In the genomic region with DNA sequence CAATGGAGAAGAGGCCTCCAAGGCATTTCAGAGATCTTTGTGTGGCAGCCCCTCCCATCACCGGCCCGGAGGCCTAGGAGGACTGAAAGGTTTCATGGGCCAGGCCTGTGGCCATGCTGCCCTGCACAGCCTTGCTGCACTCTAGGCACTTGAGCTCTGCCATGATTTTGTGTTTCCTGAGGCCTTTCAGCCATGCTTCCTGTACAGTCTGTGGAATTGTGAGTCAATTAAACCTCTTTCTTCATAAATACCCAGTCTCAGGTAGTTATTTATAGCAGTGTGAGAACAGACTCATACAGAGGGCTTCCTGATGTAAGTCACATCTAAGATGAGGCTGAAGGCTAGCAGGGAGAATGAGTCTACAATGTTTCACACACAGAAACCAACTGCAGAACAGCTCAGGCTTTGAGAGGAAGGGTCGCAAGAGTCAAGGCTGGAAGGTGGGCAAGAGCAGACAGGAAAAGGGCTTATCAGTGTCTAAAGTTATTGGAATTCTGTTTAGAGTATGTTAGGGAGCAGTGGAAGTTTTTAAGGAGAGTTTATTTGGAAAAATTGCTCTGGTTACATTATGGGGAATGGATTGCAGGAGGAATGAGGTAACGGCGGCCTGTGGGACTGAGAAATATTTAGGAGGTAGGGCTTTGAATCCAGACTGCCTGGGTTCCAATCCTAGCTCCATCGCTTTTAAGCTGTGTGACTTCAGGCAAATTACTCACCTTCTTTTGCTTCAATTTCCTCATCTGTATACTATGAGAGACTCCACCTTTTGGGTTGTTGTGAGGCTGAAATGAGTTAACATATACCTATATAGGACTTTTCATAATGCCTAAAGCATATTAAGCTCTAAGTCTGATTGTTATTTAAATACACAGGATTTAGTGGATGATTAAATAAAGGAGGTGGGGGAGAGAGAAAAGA, we compare ENCODE assay signal across 1 cellular context.
TF ChIP-seq lines count a peak whose summit lies in the region.

No MANE protein-coding gene starts in this region.

TF ChIP-seq in GM23338, 12 proteins besides CTCF, POLR2A, EP300 and RAD21 (continued from another document):
- TF ChIP-seq, protein P1, sequence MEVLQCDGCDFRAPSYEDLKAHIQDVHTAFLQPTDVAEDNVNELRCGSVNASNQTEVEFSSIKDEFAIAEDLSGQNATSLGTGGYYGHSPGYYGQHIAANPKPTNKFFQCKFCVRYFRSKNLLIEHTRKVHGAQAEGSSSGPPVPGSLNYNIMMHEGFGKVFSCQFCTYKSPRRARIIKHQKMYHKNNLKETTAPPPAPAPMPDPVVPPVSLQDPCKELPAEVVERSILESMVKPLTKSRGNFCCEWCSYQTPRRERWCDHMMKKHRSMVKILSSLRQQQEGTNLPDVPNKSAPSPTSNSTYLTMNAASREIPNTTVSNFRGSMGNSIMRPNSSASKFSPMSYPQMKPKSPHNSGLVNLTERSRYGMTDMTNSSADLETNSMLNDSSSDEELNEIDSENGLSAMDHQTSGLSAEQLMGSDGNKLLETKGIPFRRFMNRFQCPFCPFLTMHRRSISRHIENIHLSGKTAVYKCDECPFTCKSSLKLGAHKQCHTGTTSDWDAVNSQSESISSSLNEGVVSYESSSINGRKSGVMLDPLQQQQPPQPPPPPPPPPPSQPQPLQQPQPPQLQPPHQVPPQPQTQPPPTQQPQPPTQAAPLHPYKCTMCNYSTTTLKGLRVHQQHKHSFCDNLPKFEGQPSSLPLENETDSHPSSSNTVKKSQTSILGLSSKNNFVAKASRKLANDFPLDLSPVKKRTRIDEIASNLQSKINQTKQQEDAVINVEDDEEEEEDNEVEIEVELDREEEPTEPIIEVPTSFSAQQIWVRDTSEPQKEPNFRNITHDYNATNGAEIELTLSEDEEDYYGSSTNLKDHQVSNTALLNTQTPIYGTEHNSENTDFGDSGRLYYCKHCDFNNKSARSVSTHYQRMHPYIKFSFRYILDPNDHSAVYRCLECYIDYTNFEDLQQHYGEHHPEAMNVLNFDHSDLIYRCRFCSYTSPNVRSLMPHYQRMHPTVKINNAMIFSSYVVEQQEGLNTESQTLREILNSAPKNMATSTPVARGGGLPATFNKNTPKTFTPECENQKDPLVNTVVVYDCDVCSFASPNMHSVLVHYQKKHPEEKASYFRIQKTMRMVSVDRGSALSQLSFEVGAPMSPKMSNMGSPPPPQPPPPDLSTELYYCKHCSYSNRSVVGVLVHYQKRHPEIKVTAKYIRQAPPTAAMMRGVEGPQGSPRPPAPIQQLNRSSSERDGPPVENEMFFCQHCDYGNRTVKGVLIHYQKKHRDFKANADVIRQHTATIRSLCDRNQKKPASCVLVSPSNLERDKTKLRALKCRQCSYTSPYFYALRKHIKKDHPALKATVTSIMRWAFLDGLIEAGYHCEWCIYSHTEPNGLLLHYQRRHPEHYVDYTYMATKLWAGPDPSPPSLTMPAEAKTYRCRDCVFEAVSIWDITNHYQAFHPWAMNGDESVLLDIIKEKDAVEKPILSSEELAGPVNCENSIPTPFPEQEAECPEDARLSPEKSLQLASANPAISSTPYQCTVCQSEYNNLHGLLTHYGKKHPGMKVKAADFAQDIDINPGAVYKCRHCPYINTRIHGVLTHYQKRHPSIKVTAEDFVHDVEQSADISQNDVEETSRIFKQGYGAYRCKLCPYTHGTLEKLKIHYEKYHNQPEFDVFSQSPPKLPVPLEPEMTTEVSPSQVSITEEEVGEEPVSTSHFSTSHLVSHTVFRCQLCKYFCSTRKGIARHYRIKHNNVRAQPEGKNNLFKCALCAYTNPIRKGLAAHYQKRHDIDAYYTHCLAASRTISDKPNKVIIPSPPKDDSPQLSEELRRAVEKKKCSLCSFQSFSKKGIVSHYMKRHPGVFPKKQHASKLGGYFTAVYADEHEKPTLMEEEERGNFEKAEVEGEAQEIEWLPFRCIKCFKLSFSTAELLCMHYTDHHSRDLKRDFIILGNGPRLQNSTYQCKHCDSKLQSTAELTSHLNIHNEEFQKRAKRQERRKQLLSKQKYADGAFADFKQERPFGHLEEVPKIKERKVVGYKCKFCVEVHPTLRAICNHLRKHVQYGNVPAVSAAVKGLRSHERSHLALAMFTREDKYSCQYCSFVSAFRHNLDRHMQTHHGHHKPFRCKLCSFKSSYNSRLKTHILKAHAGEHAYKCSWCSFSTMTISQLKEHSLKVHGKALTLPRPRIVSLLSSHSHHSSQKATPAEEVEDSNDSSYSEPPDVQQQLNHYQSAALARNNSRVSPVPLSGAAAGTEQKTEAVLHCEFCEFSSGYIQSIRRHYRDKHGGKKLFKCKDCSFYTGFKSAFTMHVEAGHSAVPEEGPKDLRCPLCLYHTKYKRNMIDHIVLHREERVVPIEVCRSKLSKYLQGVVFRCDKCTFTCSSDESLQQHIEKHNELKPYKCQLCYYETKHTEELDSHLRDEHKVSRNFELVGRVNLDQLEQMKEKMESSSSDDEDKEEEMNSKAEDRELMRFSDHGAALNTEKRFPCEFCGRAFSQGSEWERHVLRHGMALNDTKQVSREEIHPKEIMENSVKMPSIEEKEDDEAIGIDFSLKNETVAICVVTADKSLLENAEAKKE (CRISPR knock-in tag; IDR thresholded peaks at IDR 0.05): no peak
- TF ChIP-seq STAT1 (IDR thresholded peaks at IDR 0.05; ENCODE audit: unreplicated experiment) (no peak), EZH2phosphoT487 (IDR thresholded peaks at IDR 0.05; ENCODE audit: unreplicated experiment) (no peak), ZNF114 (CRISPR knock-in tag; IDR thresholded peaks at IDR 0.05) (no peak), EZH2 (IDR thresholded peaks at IDR 0.05; ENCODE audit: low read depth, unreplicated experiment) (no peak), ZNF331 (CRISPR knock-in tag; IDR thresholded peaks at IDR 0.05; ENCODE audit: low read depth) (no peak), CREB1 (CRISPR knock-in tag; IDR thresholded peaks at IDR 0.05; ENCODE audit: low read depth) (no peak), POLR2AphosphoS5 (IDR thresholded peaks at IDR 0.05; ENCODE audit: low read depth) (no peak), JUNB (IDR thresholded peaks at IDR 0.05; ENCODE audit: unreplicated experiment) (no peak)
- TF ChIP-seq, protein P2, sequence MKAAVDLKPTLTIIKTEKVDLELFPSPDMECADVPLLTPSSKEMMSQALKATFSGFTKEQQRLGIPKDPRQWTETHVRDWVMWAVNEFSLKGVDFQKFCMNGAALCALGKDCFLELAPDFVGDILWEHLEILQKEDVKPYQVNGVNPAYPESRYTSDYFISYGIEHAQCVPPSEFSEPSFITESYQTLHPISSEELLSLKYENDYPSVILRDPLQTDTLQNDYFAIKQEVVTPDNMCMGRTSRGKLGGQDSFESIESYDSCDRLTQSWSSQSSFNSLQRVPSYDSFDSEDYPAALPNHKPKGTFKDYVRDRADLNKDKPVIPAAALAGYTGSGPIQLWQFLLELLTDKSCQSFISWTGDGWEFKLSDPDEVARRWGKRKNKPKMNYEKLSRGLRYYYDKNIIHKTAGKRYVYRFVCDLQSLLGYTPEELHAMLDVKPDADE (IDR thresholded peaks at IDR 0.05): no peak
- TF ChIP-seq, protein P3, sequence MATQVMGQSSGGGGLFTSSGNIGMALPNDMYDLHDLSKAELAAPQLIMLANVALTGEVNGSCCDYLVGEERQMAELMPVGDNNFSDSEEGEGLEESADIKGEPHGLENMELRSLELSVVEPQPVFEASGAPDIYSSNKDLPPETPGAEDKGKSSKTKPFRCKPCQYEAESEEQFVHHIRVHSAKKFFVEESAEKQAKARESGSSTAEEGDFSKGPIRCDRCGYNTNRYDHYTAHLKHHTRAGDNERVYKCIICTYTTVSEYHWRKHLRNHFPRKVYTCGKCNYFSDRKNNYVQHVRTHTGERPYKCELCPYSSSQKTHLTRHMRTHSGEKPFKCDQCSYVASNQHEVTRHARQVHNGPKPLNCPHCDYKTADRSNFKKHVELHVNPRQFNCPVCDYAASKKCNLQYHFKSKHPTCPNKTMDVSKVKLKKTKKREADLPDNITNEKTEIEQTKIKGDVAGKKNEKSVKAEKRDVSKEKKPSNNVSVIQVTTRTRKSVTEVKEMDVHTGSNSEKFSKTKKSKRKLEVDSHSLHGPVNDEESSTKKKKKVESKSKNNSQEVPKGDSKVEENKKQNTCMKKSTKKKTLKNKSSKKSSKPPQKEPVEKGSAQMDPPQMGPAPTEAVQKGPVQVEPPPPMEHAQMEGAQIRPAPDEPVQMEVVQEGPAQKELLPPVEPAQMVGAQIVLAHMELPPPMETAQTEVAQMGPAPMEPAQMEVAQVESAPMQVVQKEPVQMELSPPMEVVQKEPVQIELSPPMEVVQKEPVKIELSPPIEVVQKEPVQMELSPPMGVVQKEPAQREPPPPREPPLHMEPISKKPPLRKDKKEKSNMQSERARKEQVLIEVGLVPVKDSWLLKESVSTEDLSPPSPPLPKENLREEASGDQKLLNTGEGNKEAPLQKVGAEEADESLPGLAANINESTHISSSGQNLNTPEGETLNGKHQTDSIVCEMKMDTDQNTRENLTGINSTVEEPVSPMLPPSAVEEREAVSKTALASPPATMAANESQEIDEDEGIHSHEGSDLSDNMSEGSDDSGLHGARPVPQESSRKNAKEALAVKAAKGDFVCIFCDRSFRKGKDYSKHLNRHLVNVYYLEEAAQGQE (IDR thresholded peaks at IDR 0.05; ENCODE audit: unreplicated experiment): no peak
TF ChIP-seq in GM23338: peak in this region for 0.
